ENCODE assay signal across 26 cellular contexts in the genomic region with DNA sequence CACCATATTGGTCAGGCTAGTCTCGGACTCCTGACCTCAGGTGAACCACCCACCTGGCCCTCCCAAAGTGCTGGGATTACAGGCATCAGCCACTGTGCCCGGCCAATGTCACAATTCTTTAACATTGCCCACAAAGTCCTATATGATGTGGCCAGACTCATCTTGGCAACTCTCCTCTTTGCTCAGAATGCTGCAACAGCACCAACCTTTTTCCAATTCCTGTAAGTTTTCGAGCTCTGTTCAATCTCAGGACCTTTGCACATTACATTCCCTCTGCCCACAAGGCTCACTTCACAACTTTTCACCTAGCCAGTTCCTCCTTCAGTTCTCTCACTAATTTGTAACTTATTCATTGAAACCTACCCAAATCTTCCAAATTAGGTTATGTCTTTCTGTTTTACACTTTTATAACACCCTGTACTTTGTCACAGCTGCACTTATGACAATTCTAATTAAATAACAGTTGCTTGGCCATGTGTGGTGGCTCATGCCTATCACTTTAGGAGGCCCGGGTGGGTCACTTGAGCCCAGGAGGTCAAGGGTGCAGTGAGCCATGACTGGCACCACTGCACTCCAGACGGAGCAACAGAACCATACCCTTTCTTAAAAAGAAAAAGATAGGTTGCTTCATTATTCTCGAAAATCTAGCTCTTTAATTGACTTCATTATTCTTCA. TPM values are rescaled to one million over a fixed set of nuclear protein-coding genes. Genes with fewer than 3 reads are reported as not detected.
"Had no signal": no experiment of that assay in that cellular context is flagged by ENCODE, and none has a peak within 500 bp of the region (broad histone marks: within the 10 kb centered on the region; RNA-seq: fewer than 3 reads in every experiment).

No MANE protein-coding gene starts in this region.

- H3K36me3 ChIP-seq: breast epithelium, left ventricle myocardium inferior, thoracic aorta, vagina, WERI-Rb-1 had no signal

- H3K79me2 ChIP-seq: parathyroid adenoma had no signal

- H2AFZ ChIP-seq: parathyroid adenoma had no signal

- H3K27me3 ChIP-seq: breast epithelium, vagina had no signal

- H3K9ac ChIP-seq: parathyroid adenoma had no signal

- ATAC-seq: activated naive CD4-positive, alpha-beta T cell treated with anti-CD3 and anti-CD28 coated beads, Interleukin-2, amount 50 U/mL, for 72 hours; mucosa of descending colon; natural killer cell treated with Interleukin-12 subunit alpha and Interleukin-12 subunit beta and Interleukin-15 and Interleukin-18, amount 100 ng/mL, for 72 hours; right cardiac atrium; stimulated activated effector memory CD8-positive, alpha-beta T cell treated with anti-CD3 and anti-CD28 coated beads, Interleukin-12 subunit alpha, Interleukin-12 subunit beta, amount 100 ng/mL, for 72 hours had no signal

- H3K9me3 ChIP-seq: breast epithelium, left ventricle myocardium inferior, mucosa of descending colon, thoracic aorta, vagina had no signal

- H3K27ac ChIP-seq: breast epithelium, left ventricle myocardium inferior, parathyroid adenoma, thoracic aorta, vagina, WERI-Rb-1 had no signal

- DNase-seq: activated CD4-positive, alpha-beta memory T cell treated with anti-CD3 and anti-CD28 coated beads for 36 hours; activated CD4-positive, alpha-beta T cell treated with anti-CD3 and anti-CD28 coated beads, Interleukin-2, amount 10 ng/mL, durations not matched to agents 24 days and 14 days; activated CD4-positive, CD25-positive, alpha-beta regulatory T cell treated with anti-CD3 and anti-CD28 coated beads, Interleukin-2, amount 50 U/mL, for 72 hours; activated CD8-positive, alpha-beta memory T cell treated with anti-CD3 and anti-CD28 coated beads, Interleukin-2, amount 50 U/mL, for 4 hours; activated gamma-delta T cell; activated T-cell treated with anti-CD3 and anti-CD28 coated beads, Interleukin-2, amount 50 U/mL, for 1 hour; central memory CD4-positive, alpha-beta T cell; foreskin fibroblast; head of caudate nucleus; hippocampal formation; immature natural killer cell; left ventricle myocardium inferior; mucosa of descending colon; right cardiac atrium; stimulated activated CD4-positive, alpha-beta T cell treated with anti-CD3 and anti-CD28 coated beads, Interleukin-4, amount 100 ng/mL, for 24 hours; T-helper 1 cell; WERI-Rb-1 had no signal

- H3K4me1 ChIP-seq: breast epithelium, parathyroid adenoma had no signal

- FAIRE-seq: endothelial cell of umbilical vein had no signal

- H3K4me3 ChIP-seq: breast epithelium, left ventricle myocardium inferior, mucosa of descending colon, thoracic aorta, vagina had no signal

RNA-seq across cellular contexts. Expression of a gene that starts 30.9 kb away (rescaled TPM):
- total RNA-seq: left ventricle myocardium inferior, subcutaneous adipose tissue had no signal
